Comparison of ENCODE assay signal across 1 cellular context in genomic region chr14:102362545-102363181, GRCh38.
TF ChIP-seq lines count a peak whose summit lies in the region.

CINP (minus strand) TSS chr14:102362890; CDS start chr14:102362851, 39 bp downstream.
TECPR2 (plus strand) TSS chr14:102362941; CDS start chr14:102376722, 13,781 bp downstream.

TF ChIP-seq in GM12878, 131 proteins besides CTCF, POLR2A, EP300 and RAD21 (continued from another document and continues in another):
- TF ChIP-seq BCLAF1 (IDR thresholded peaks at IDR 0.05) (no peak), ZNF622 (IDR thresholded peaks at IDR 0.05) (no peak), E4F1 (IDR thresholded peaks at IDR 0.05; ENCODE audit: borderline replicate concordance, partially characterized antibody) (no peak), REST (IDR thresholded peaks at IDR 0.05; ENCODE audit: low read depth, low read length) (no peak; the same call in 1 of the 2 replicates), RFX5 (IDR thresholded peaks at IDR 0.05; ENCODE audit: low read depth, low read length) (0 out of 2 replicates have a peak, but pooled peaks have one; percentile 35), TCF12 (IDR thresholded peaks at IDR 0.05; ENCODE audit: low read depth, low read length) (peak; percentile 91), YY1 (IDR thresholded peaks at IDR 0.05; ENCODE audit: low read depth, low read length) (peak; percentile 68; the same call in 1 of the 2 replicates), E2F4 (IDR thresholded peaks at IDR 0.05; ENCODE audit: low read depth, low read length) (0 out of 2 replicates have a peak, but pooled peaks have one; percentile 18), SMARCA5 (IDR thresholded peaks at IDR 0.05) (no peak), PML (IDR thresholded peaks at IDR 0.05; ENCODE audit: low read length) (0 out of 2 replicates have a peak, but pooled peaks have one; percentile 51), MLLT1 (IDR thresholded peaks at IDR 0.05) (0 out of 2 replicates have a peak, but pooled peaks have one; percentile 24), MEF2A (IDR thresholded peaks at IDR 0.05; ENCODE audit: insufficient read depth, low read depth, low read length) (0 out of 2 replicates have a peak, but pooled peaks have one; percentile 58), RELB (IDR thresholded peaks at IDR 0.05; ENCODE audit: low read depth) (no peak), MXI1 (IDR thresholded peaks at IDR 0.05; ENCODE audit: low read depth, low read length) (peak; percentile 96), NFXL1 (IDR thresholded peaks at IDR 0.05; ENCODE audit: borderline replicate concordance) (no peak), ZNF687 (IDR thresholded peaks at IDR 0.05) (0 out of 2 replicates have a peak, but pooled peaks have one; percentile 51), CBFB (IDR thresholded peaks at IDR 0.05; ENCODE audit: low read depth) (peak; percentile 17; the same call in 1 of the 2 replicates), TARDBP (IDR thresholded peaks at IDR 0.05; ENCODE audit: borderline replicate concordance) (peak; percentile 11; the same call in 1 of the 2 replicates), SMC3 (IDR thresholded peaks at IDR 0.05; ENCODE audit: borderline replicate concordance, low read length) (0 out of 2 replicates have a peak, but pooled peaks have one; percentile 8), RB1 (IDR thresholded peaks at IDR 0.05; ENCODE audit: borderline replicate concordance) (no peak), DPF2 (IDR thresholded peaks at IDR 0.05) (0 out of 2 replicates have a peak, but pooled peaks have one; percentile 28), TCF3 (IDR thresholded peaks at IDR 0.05; ENCODE audit: borderline replicate concordance, insufficient read depth, low read depth, low read length) (peak; percentile 89), IKZF1 (conservative IDR thresholded peaks at IDR 0.05) (peak; percentile 77), CREM (IDR thresholded peaks at IDR 0.05; ENCODE audit: low read depth) (peak; percentile 86), BCL3 (IDR thresholded peaks at IDR 0.05; ENCODE audit: borderline replicate concordance, insufficient read depth, low read depth, low read length, poor library complexity, severe bottlenecking) (peak; percentile 50), HCFC1 (IDR thresholded peaks at IDR 0.05; ENCODE audit: low read length) (peak; percentile 63), POU2F2 (IDR thresholded peaks at IDR 0.05; ENCODE audit: borderline replicate concordance, low read depth, low read length) (0 out of 3 replicates have a peak, but pooled peaks have one; percentile 22), GABPA (IDR thresholded peaks at IDR 0.05; ENCODE audit: low read depth) (peak; percentile 90), POLR2AphosphoS2 (IDR thresholded peaks at IDR 0.05; ENCODE audit: low read depth, low read length) (peak; percentile 39; the same call in 1 of the 2 replicates), ASH2L (IDR thresholded peaks at IDR 0.05; ENCODE audit: borderline replicate concordance, low read depth) (no peak), MYB (IDR thresholded peaks at IDR 0.05; ENCODE audit: borderline replicate concordance, low read depth, low read length) (no peak), ATF2 (IDR thresholded peaks at IDR 0.05; ENCODE audit: low read length) (no peak), MAX (IDR thresholded peaks at IDR 0.05; ENCODE audit: low read depth, low read length) (peak; percentile 58; the same call in 1 of the 2 replicates), PAX5 (IDR thresholded peaks at IDR 0.05; ENCODE audit: borderline replicate concordance, low read depth, low read length) (no peak)
